11 cellular contexts compared by ENCODE assay signal in genomic region chr4:79657379-79657778, GRCh38.
"Had no signal": no experiment of that assay in that cellular context is flagged by ENCODE, and none has a peak within 500 bp of the region (broad histone marks: within the 10 kb centered on the region; RNA-seq: fewer than 3 reads in every experiment).

No MANE protein-coding gene starts in this region.

- H2AFZ ChIP-seq: GM23248, GM23338 had no signal

- H3K4me1 ChIP-seq: HAP-1 had no signal

- DNase-seq: GM23248, GOT3, H7, H9, HCEC 1CT, HFFc6 had no signal

- H3K9me3 ChIP-seq: HAP-1 had no signal

- H3K4me2 ChIP-seq: GM23338 had no signal

- H3K36me3 ChIP-seq: HAP-1 had no signal

- H3K27ac ChIP-seq: GM23248 had no signal

- FAIRE-seq: H1, H54 had no signal

- H3K9ac ChIP-seq: GM23248 had no signal

- ATAC-seq: GM23338, HCT116 had no signal

- H3K4me3 ChIP-seq: GM23248, GM23338, HAP-1 had no signal
